In the genomic region with DNA sequence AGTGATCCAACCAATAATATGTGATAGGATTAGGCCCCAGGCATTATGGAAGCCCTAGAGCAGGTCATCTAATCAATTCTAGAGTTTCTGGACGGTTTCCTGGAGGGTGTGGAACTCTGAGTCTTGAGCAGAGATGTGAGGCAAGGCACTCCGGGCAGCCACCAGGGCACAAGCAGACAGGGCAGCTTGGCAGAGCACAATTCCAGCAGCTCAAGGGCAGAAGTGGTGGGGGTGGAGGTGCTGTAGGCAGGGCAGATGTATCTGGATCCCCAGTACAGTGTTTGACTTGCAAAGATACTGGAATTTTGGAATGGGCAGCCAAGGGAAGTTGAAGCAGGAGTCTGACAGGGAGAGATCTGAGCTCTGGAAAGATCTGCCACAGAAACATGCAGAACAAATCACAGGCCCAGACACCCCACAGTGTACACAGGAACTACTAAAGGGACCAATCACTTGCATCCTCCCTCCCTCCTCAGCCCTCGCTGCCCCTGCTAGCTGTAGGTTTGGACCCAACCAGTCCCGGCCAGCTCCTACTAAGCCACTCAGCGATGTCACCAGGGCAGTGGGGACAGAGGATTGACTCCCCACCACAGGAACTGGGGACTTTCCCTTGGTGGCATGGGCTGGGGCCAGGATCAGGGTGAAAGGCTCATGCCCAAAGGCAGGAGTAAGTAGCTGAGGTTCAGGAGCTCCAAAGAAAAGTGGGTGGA, we compare ENCODE assay signal across 21 cellular contexts. TPM values are rescaled to one million over a fixed set of nuclear protein-coding genes. Genes with fewer than 3 reads are reported as not detected.
DNase-seq lines count a peak whose midpoint lies in the region; ATAC-seq and TF ChIP-seq lines count a peak whose summit lies in the region.
"Had no signal": no experiment of that assay in that cellular context is flagged by ENCODE, and none has a peak within 500 bp of the region (broad histone marks: within the 10 kb centered on the region; RNA-seq: fewer than 3 reads in every experiment).

No MANE protein-coding gene starts in this region.

- H3K4me3 Mint-ChIP-seq in central memory CD8-positive, alpha-beta T cell, result no peak overlapping the region
- H3K4me3 Mint-ChIP-seq in activated CD4-positive, alpha-beta T cell treated with anti-CD3 and anti-CD28 coated beads, Interleukin-2, amount 10 ng/mL, durations not matched to agents 24 days and 14 days, result no peak overlapping the region
- H3K4me3 Mint-ChIP-seq: activated naive CD8-positive, alpha-beta T cell treated with anti-CD3 and anti-CD28 coated beads for 36 hours; CD14-positive monocyte; endodermal cell; naive thymus-derived CD4-positive, alpha-beta T cell had no signal

- no peak overlapping the region for H3K4me3 ChIP-seq in right atrium auricular region
- H3K4me3 ChIP-seq: cardiac muscle cell had no signal

- H3K36me3 Mint-ChIP-seq in central memory CD8-positive, alpha-beta T cell (ENCODE audit: insufficient read depth), result peaks cover 6% of the 10 kb centered on the region
- H3K36me3 Mint-ChIP-seq in activated CD4-positive, alpha-beta T cell treated with anti-CD3 and anti-CD28 coated beads, Interleukin-2, amount 10 ng/mL, durations not matched to agents 24 days and 14 days (ENCODE audit: low read depth), result peaks cover 7% of the 10 kb centered on the region
- H3K36me3 Mint-ChIP-seq: activated naive CD8-positive, alpha-beta T cell treated with anti-CD3 and anti-CD28 coated beads for 36 hours had no signal

- DNase-seq in Right ventricle myocardium inferior (ENCODE audit: missing footprints) (no peak), right atrium auricular region (ENCODE audit: low spot score) (no peak), myocyte (ENCODE audit: low read depth) (peak; percentile 53), NCI-H1092 (lab: John Stamatoyannopoulos, UW) (no peak), 8988T (no peak)
- DNase-seq in central memory CD8-positive, alpha-beta T cell (ENCODE audit: low spot score in 2 of 2), result no peak
- no peak for DNase-seq in activated CD4-positive, alpha-beta T cell treated with anti-CD3 and anti-CD28 coated beads, Interleukin-2, amount 10 ng/mL, durations not matched to agents 24 days and 14 days
- DNase-seq: activated CD4-positive, alpha-beta T cell treated with anti-CD3 and anti-CD28 coated beads, Interleukin-2, amount 50 U/mL, for 1 hour; activated naive CD8-positive, alpha-beta T cell treated with anti-CD3 and anti-CD28 coated beads for 36 hours; activated T-cell treated with anti-CD3 and anti-CD28 coated beads for 4 hours; naive thymus-derived CD4-positive, alpha-beta T cell; NCI-H1417; NCI-H69; stimulated activated naive CD4-positive, alpha-beta T cell treated with Interleukin-2 at 50 U/mL for 16 hours had no signal

- TF ChIP-seq CTCF in right atrium auricular region (IDR thresholded peaks at IDR 0.05), result no peak

- H3K9me3 ChIP-seq in right atrium auricular region, result no peaks in the 10 kb centered on the region

- H3K4me1 Mint-ChIP-seq in central memory CD8-positive, alpha-beta T cell, result peaks cover 6% of the 10 kb centered on the region
- H3K4me1 Mint-ChIP-seq in activated CD4-positive, alpha-beta T cell treated with anti-CD3 and anti-CD28 coated beads, Interleukin-2, amount 10 ng/mL, durations not matched to agents 24 days and 14 days, result peaks cover 3% of the 10 kb centered on the region

- ATAC-seq in Right ventricle myocardium inferior, result peak; percentile 32
- no peak for ATAC-seq in central memory CD8-positive, alpha-beta T cell (replicated peaks; ENCODE audit: extremely low read depth, poor library complexity, severe bottlenecking)
- ATAC-seq: naive thymus-derived CD4-positive, alpha-beta T cell; Panc1 had no signal

- H3K27ac ChIP-seq in right atrium auricular region (no peak overlapping the region), temporal lobe (ENCODE audit: low read depth, low read length) (peak overlapping the region; percentile 100)
- H3K27ac ChIP-seq: cardiac muscle cell had no signal

- peaks cover 0 to 12% of the 10 kb centered on the region in 2 donors for H3K4me1 ChIP-seq in right atrium auricular region

- peaks cover 51% of the 10 kb centered on the region for H3K36me3 ChIP-seq in right atrium auricular region
- H3K36me3 ChIP-seq: cardiac muscle cell had no signal

- H3K9me3 Mint-ChIP-seq in central memory CD8-positive, alpha-beta T cell, result no peaks in the 10 kb centered on the region
- H3K9me3 Mint-ChIP-seq in activated CD4-positive, alpha-beta T cell treated with anti-CD3 and anti-CD28 coated beads, Interleukin-2, amount 10 ng/mL, durations not matched to agents 24 days and 14 days, result no peaks in the 10 kb centered on the region
- H3K9me3 Mint-ChIP-seq: activated naive CD8-positive, alpha-beta T cell treated with anti-CD3 and anti-CD28 coated beads for 36 hours; endodermal cell; naive thymus-derived CD4-positive, alpha-beta T cell had no signal

- no peaks in the 10 kb centered on the region for H3K27me3 ChIP-seq in right atrium auricular region
- H3K27me3 ChIP-seq: cardiac muscle cell had no signal

- H3K27me3 Mint-ChIP-seq in central memory CD8-positive, alpha-beta T cell, result no peaks in the 10 kb centered on the region
- H3K27me3 Mint-ChIP-seq in activated CD4-positive, alpha-beta T cell treated with anti-CD3 and anti-CD28 coated beads, Interleukin-2, amount 10 ng/mL, durations not matched to agents 24 days and 14 days, result no peaks in the 10 kb centered on the region
- H3K27me3 Mint-ChIP-seq: activated naive CD8-positive, alpha-beta T cell treated with anti-CD3 and anti-CD28 coated beads for 36 hours; naive thymus-derived CD4-positive, alpha-beta T cell had no signal

- peak overlapping the region; percentile 22 for H3K27ac Mint-ChIP-seq in central memory CD8-positive, alpha-beta T cell (ENCODE audit: low read depth)
- no peak overlapping the region for H3K27ac Mint-ChIP-seq in activated CD4-positive, alpha-beta T cell treated with anti-CD3 and anti-CD28 coated beads, Interleukin-2, amount 10 ng/mL, durations not matched to agents 24 days and 14 days
- H3K27ac Mint-ChIP-seq: activated naive CD8-positive, alpha-beta T cell treated with anti-CD3 and anti-CD28 coated beads for 36 hours; endodermal cell had no signal

- intact Hi-C loops in Right ventricle myocardium inferior (cut with DNase I), result no loop called here
- intact Hi-C loops in activated CD4-positive, alpha-beta T cell treated with anti-CD3 and anti-CD28 coated beads, Interleukin-2, amount 10 ng/mL, durations not matched to agents 24 days and 14 days (cut with micrococcal nuclease), result no loop called here

RNA-seq across cellular contexts. Expression of gene TFEB, which starts 47.0 kb away (rescaled TPM):
- 39.5 TPM for total RNA-seq in Right ventricle myocardium inferior
- total RNA-seq in right atrium auricular region, result 10 to 100 TPM; 31.5 to 35.8 TPM
- 6.4 and 10.6 TPM in 2 replicates for total RNA-seq in myocyte
- 13.6 TPM for polyA plus RNA-seq in myocyte (2012)
- total RNA-seq in temporal lobe, result 2.7 TPM
- 14.1 and 14.9 TPM in 2 replicates for total RNA-seq in activated CD4-positive, alpha-beta T cell treated with anti-CD3 and anti-CD28 coated beads, Interleukin-2, amount 10 ng/mL, durations not matched to agents 24 days and 14 days

RNA-seq across cellular contexts. Expression of gene MDFI, which starts 50.1 kb away (rescaled TPM):
- total RNA-seq in Right ventricle myocardium inferior (1.3 TPM), right atrium auricular region (10 to 100 TPM in 1 of 2 donors, 1 to 10 TPM in 1; 1.5 to 12.3 TPM), myocyte (not detected in 2 replicates), temporal lobe (8.4 TPM)
- polyA plus RNA-seq in myocyte (2012), result 0.10 TPM
- total RNA-seq in activated CD4-positive, alpha-beta T cell treated with anti-CD3 and anti-CD28 coated beads, Interleukin-2, amount 10 ng/mL, durations not matched to agents 24 days and 14 days, result not detected in 2 replicates
- total RNA-seq: activated naive CD8-positive, alpha-beta T cell treated with anti-CD3 and anti-CD28 coated beads for 36 hours; naive thymus-derived CD4-positive, alpha-beta T cell had no signal
- polyA plus RNA-seq: CD14-positive monocyte; naive thymus-derived CD4-positive, alpha-beta T cell had no signal

RNA-seq across cellular contexts. Expression of gene PGC, which starts 58.8 kb away (rescaled TPM):
- not detected for total RNA-seq in Right ventricle myocardium inferior
- not detected for total RNA-seq in right atrium auricular region
- total RNA-seq in myocyte, result not detected in 2 replicates
- not detected for polyA plus RNA-seq in myocyte (2012)
- 0.49 TPM for total RNA-seq in temporal lobe
- not detected in 2 replicates for total RNA-seq in activated CD4-positive, alpha-beta T cell treated with anti-CD3 and anti-CD28 coated beads, Interleukin-2, amount 10 ng/mL, durations not matched to agents 24 days and 14 days
- total RNA-seq: A673; activated naive CD8-positive, alpha-beta T cell treated with anti-CD3 and anti-CD28 coated beads for 36 hours; cardiac muscle cell; endodermal cell; H4; naive thymus-derived CD4-positive, alpha-beta T cell had no signal
- polyA plus RNA-seq: CD14-positive monocyte; naive thymus-derived CD4-positive, alpha-beta T cell had no signal
